In genomic region chr2:238859636-238860347, GRCh38 we compare ENCODE assay signal across 16 cellular contexts. TPM values are rescaled to one million over a fixed set of nuclear protein-coding genes. Genes with fewer than 3 reads are reported as not detected.
A peak's percentile ranks its signal among the peaks of the same experiment; 100 is the strongest.
DNase-seq lines count a peak whose midpoint lies in the region; ATAC-seq and TF ChIP-seq lines count a peak whose summit lies in the region.
"Had no signal": no experiment of that assay in that cellular context is flagged by ENCODE, and none has a peak within 500 bp of the region (broad histone marks: within the 10 kb centered on the region; RNA-seq: fewer than 3 reads in every experiment).

No MANE protein-coding gene starts in this region.

- H3K27ac ChIP-seq in BLaER1 treated with 17β-estradiol and CSF1 and Interleukin-3, amounts not matched to agents 10 nM and 100 nM, result no peak overlapping the region
- no peak overlapping the region for H3K27ac ChIP-seq in IMR-90 (ENCODE audit: insufficient read depth, low read length)
- peak overlapping the region; percentile 23 for H3K27ac ChIP-seq in subcutaneous abdominal adipose tissue (ENCODE audit: low read depth, low read length)

- H4K5ac ChIP-seq in IMR-90 (ENCODE audit: low read depth, low read length), result no peak overlapping the region

- no peak overlapping the region for H3K56ac ChIP-seq in IMR-90 (ENCODE audit: extremely low read depth, insufficient read depth, low read length)

- H2AK9ac ChIP-seq in IMR-90 (replicated peaks; ENCODE audit: low read depth, low read length, poor library complexity), result no peak overlapping the region

- dilution Hi-C loops in IMR-90 (cut with HindIII; ENCODE audit: low sequenced_read_pairs, unreplicated experiment), result no loop called here

- DNase-seq in IMR-90, result no peak
- peak; percentile 46 for DNase-seq in islet precursor cell
- no peak for DNase-seq in NCI-H524 treated with DMSO at 0.1 percent for 48 hours (lab: John Stamatoyannopoulos, UW)
- no peak for DNase-seq in NCI-H82 (lab: John Stamatoyannopoulos, UW)
- DNase-seq: CD4-positive, CD25-positive, alpha-beta regulatory T cell; COR-L47; DMS 273 treated with DMSO at 0.1 percent for 48 hours; DND-41; H9; NCI-H1105; NCI-H2081 treated with DMSO at 0.1 percent for 48 hours; NCI-H774; OCI-M1 had no signal

- no peak for TF ChIP-seq CTCF in IMR-90 (conservative IDR thresholded peaks at IDR 0.05; ENCODE audit: low read depth, low read length)

- peaks cover 4 to 27% (median 16%) of the 10 kb centered on the region in 11 experiments; a peak in 20 of 22 replicates for H3K9me3 ChIP-seq in BLaER1 treated with 17β-estradiol and CSF1 and Interleukin-3, amounts not matched to agents 10 nM and 100 nM (replicated peaks in 1 of 11)
- H3K9me3 ChIP-seq in IMR-90 (ENCODE audit: control insufficient read depth, insufficient read depth, low read length) (no peaks in the 10 kb centered on the region), subcutaneous abdominal adipose tissue (ENCODE audit: control insufficient read depth in 5 of 5, low read length in 5 of 5) (no peaks in the 10 kb centered on the region)

- POLR2A ChIA-PET in IMR-90 (lab: Charles Lee; ENCODE audit: unreplicated experiment), result no interaction called here

- no peak overlapping the region for H3K4me3 ChIP-seq in BLaER1 treated with 17β-estradiol and CSF1 and Interleukin-3, amounts not matched to agents 10 nM and 100 nM
- H3K4me3 ChIP-seq in IMR-90 (ENCODE audit: insufficient read depth, low read depth, low read length) (no peak overlapping the region), subcutaneous abdominal adipose tissue (ENCODE audit: low read depth in 1 of 5, low read length in 5 of 5) (no peak overlapping the region)

- no peak overlapping the region for H3K9ac ChIP-seq in BLaER1 treated with 17β-estradiol and CSF1 and Interleukin-3, amounts not matched to agents 10 nM and 100 nM
- no peak overlapping the region for H3K9ac ChIP-seq in IMR-90 (ENCODE audit: low read depth, low read length)
- H3K9ac ChIP-seq in subcutaneous abdominal adipose tissue (ENCODE audit: low read length in 5 of 5), result no peak overlapping the region

- no peaks in the 10 kb centered on the region for H3K36me3 ChIP-seq in BLaER1 treated with 17β-estradiol and CSF1 and Interleukin-3, amounts not matched to agents 10 nM and 100 nM
- H3K36me3 ChIP-seq in IMR-90 (ENCODE audit: control insufficient read depth, insufficient read depth, low read length) (peaks cover 11% of the 10 kb centered on the region; the same call in 1 of the 2 replicates), subcutaneous abdominal adipose tissue (ENCODE audit: control insufficient read depth in 5 of 5, insufficient read depth in 5 of 5, low read length in 5 of 5) (peaks cover 0 to 9% (median 3%) of the 10 kb centered on the region in 5 donors)

- no peak overlapping the region for H2BK120ac ChIP-seq in IMR-90 (ENCODE audit: low read depth, low read length)

- 0 out of 2 replicates have a peak overlapping the region, but pooled peaks have one; percentile 9 for H3K4ac ChIP-seq in IMR-90 (ENCODE audit: low read depth, low read length)

- peaks cover 0 to 40% (median 0%) of the 10 kb centered on the region in 11 experiments; a peak in 4 of 22 replicates for H3K27me3 ChIP-seq in BLaER1 treated with 17β-estradiol and CSF1 and Interleukin-3, amounts not matched to agents 10 nM and 100 nM
- H3K27me3 ChIP-seq in IMR-90 (ENCODE audit: control insufficient read depth, insufficient read depth, low read length) (no peaks in the 10 kb centered on the region), subcutaneous abdominal adipose tissue (ENCODE audit: control insufficient read depth in 5 of 5, insufficient read depth in 4 of 5, low read length in 5 of 5) (no peaks in the 10 kb centered on the region)

- peak overlapping the region; percentile 4; the same call in 1 of the 2 replicates for H2AK5ac ChIP-seq in IMR-90 (ENCODE audit: low read depth, low read length)

- no peak overlapping the region for H3K23ac ChIP-seq in IMR-90 (ENCODE audit: low read depth, low read length)

- no peak for TF ChIP-seq RAD21 in IMR-90 (IDR thresholded peaks at IDR 0.05; ENCODE audit: low read length)

- in situ Hi-C loops in IMR-90 (cut with MboI; ENCODE audit: low sequenced_read_pairs), result no loop called here

- H3K4me2 ChIP-seq in BLaER1 treated with 17β-estradiol and CSF1 and Interleukin-3, amounts not matched to agents 10 nM and 100 nM, result peak overlapping the region in 8 of 11 experiments; percentile 6 to 70 (median 54); a peak in 14 of 22 replicates
- H3K4me2 ChIP-seq in IMR-90 (ENCODE audit: low read depth, low read length), result no peak overlapping the region

- no peak for TF ChIP-seq POLR2A in IMR-90 (IDR thresholded peaks at IDR 0.05; ENCODE audit: low read depth, low read length)

- peaks cover 35 to 51% (median 41%) of the 10 kb centered on the region in 10 experiments for H3K4me1 ChIP-seq in BLaER1 treated with 17β-estradiol and CSF1 and Interleukin-3, amounts not matched to agents 10 nM and 100 nM
- H3K4me1 ChIP-seq in IMR-90 (ENCODE audit: control insufficient read depth, insufficient read depth, low read length) (peaks cover 15% of the 10 kb centered on the region), subcutaneous abdominal adipose tissue (ENCODE audit: control insufficient read depth in 5 of 5, insufficient read depth in 5 of 5, low read length in 5 of 5) (peaks cover 7 to 64% (median 49%) of the 10 kb centered on the region in 5 donors)

- ATAC-seq in IMR-90 (ENCODE audit: low read depth), result no peak
- ATAC-seq in HG02588 (IDR thresholded peaks at IDR 0.05; ENCODE audit: unreplicated experiment), result no peak

- intact Hi-C loops in IMR-90 (cut with micrococcal nuclease), result no loop called here

- H4K20me1 ChIP-seq in BLaER1 treated with 17β-estradiol and CSF1 and Interleukin-3, amounts not matched to agents 10 nM and 100 nM, result peaks cover 0 to 4% (median 0%) of the 10 kb centered on the region in 11 experiments; a peak in 1 of 22 replicates
- no peaks in the 10 kb centered on the region for H4K20me1 ChIP-seq in IMR-90 (ENCODE audit: insufficient read depth, low read length)

- WGBS in IMR-90 (ENCODE audit: extremely low coverage in 2 of 2, insufficient read length in 1 of 2), 2 experiments, result 83% methylated on average over 6 of the region's 14 CpGs; no CpG with 5 or more reads in 1 of the 2 experiments

- no peak overlapping the region for H3K18ac ChIP-seq in IMR-90 (ENCODE audit: low read depth, low read length)

- H2AFZ ChIP-seq in IMR-90 (replicated peaks; ENCODE audit: low read length, poor library complexity), result no peak overlapping the region

- H2BK5ac ChIP-seq in IMR-90 (ENCODE audit: low read depth, low read length, poor library complexity, severe bottlenecking), result no peak overlapping the region

- no peak overlapping the region for H3K14ac ChIP-seq in IMR-90 (replicated peaks; ENCODE audit: low read depth, low read length)

- peaks cover 42 to 86% of the 10 kb centered on the region in 2 experiments for H3K79me1 ChIP-seq in IMR-90 (ENCODE audit: low read depth in 1 of 2, low read length in 2 of 2)

- H4K8ac ChIP-seq in IMR-90 (ENCODE audit: low read depth in 2 of 2, low read length in 2 of 2), result no peak overlapping the region

- H2BK20ac ChIP-seq in IMR-90 (ENCODE audit: low read depth, low read length), result no peak overlapping the region

- H4K91ac ChIP-seq in IMR-90 (ENCODE audit: insufficient read depth, low read depth, low read length), result no peak overlapping the region

- CTCF ChIA-PET in IMR-90 (lab: Yijun Ruan, JAX), result interaction anchor here (0.7 kb wide), 1 partner anchor 1211 kb away, joined by 4 read pairs; no protein-coding TSS in a partner anchor

- H3K9me1 ChIP-seq in IMR-90 (ENCODE audit: insufficient read depth, low read length), result peaks cover 23% of the 10 kb centered on the region

- no peak overlapping the region for H2BK15ac ChIP-seq in IMR-90 (ENCODE audit: low read depth, low read length)

- BruUV-seq in IMR-90 (replicated peaks; lab: Mats Ljungman, UMichigan), result no TSS peak

TF ChIP-seq in IMR-90, 13 proteins besides CTCF, POLR2A, EP300 and RAD21:
- TF ChIP-seq NFE2L2 (IDR thresholded peaks at IDR 0.05; ENCODE audit: low read depth, low read length) (no peak), USF2 (IDR thresholded peaks at IDR 0.05; ENCODE audit: low read depth, low read length) (no peak), MAFK (IDR thresholded peaks at IDR 0.05; ENCODE audit: low read depth, low read length) (no peak), FOS (IDR thresholded peaks at IDR 0.05; ENCODE audit: low read depth, low read length) (no peak), MXI1 (IDR thresholded peaks at IDR 0.05; ENCODE audit: borderline replicate concordance, low read depth, low read length) (no peak), RFX5 (IDR thresholded peaks at IDR 0.05; ENCODE audit: low read depth, low read length) (no peak), SMC3 (IDR thresholded peaks at IDR 0.05; ENCODE audit: low read depth, low read length) (no peak), ELK1 (IDR thresholded peaks at IDR 0.05; ENCODE audit: borderline replicate concordance, low read depth, low read length) (no peak), CHD1 (IDR thresholded peaks at IDR 0.05; ENCODE audit: low read depth, low read length) (no peak), CEBPB (IDR thresholded peaks at IDR 0.05; ENCODE audit: low read depth, low read length) (no peak), MAZ (IDR thresholded peaks at IDR 0.05; ENCODE audit: borderline replicate concordance, low read depth, low read length) (no peak), RCOR1 (IDR thresholded peaks at IDR 0.05; ENCODE audit: insufficient replicate concordance, low read length) (no peak), BHLHE40 (IDR thresholded peaks at IDR 0.05; ENCODE audit: low read depth, low read length) (no peak)

RNA-seq across cellular contexts. Expression of gene TWIST2, which starts 11.9 kb away (rescaled TPM):
- total RNA-seq in IMR-90 (2012; rRNA removed), result 9.3 and 14.7 TPM in 2 replicates
- polyA plus RNA-seq in IMR-90 (2012; rRNA removed), result 33.6 and 40.0 TPM in 2 replicates
- polyA plus RNA-seq in IMR-90 (2012; cell fraction: cytosol; rRNA removed), result 27.9 and 76.1 TPM in 2 replicates
- 18.9 and 35.7 TPM in 2 replicates for polyA plus RNA-seq in IMR-90 (2012; cell fraction: nucleus; rRNA removed; ENCODE audit: low replicate concordance)
- total RNA-seq: CD4-positive, CD25-positive, alpha-beta regulatory T cell had no signal
- polyA plus RNA-seq: CD4-positive, CD25-positive, alpha-beta regulatory T cell had no signal
